12 cellular contexts compared by ENCODE assay signal in the genomic region with DNA sequence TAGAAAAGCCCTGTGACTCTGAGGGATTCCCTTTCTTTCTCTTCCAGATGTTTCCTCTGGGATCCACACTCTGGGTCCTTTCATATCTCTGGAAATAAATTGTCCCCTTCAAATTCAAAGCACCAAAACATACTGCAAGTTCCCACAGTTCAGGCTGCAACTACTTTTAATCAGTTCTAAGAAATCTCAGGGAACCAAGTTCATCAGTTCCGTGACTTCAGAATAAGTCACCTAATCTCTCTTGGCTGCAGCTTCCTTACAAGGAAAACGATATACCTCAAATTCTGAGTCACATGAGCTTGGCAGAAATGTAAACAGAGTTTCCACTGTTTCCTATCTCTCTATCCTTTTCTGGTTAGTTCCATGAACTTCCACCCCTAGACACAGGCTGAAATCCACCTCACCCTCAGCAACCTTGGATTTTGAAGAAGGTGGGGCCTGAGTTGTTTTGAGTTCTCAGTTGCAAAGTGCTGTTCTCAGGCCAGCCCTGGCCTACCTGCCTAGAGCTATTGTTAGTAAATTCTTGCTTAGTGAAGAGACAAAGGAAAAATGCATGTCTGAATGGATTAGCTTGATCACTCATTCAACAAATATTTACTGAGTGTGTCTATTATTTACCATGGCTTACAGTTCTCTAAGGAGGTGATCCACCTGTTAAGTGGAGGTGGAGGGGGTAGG. TPM values are rescaled to one million over a fixed set of nuclear protein-coding genes. Genes with fewer than 3 reads are reported as not detected.
A peak's percentile ranks its signal among the peaks of the same experiment; 100 is the strongest.
DNase-seq lines count a peak whose midpoint lies in the region; ATAC-seq, FAIRE-seq and TF ChIP-seq lines count a peak whose summit lies in the region.
"Had no signal": no experiment of that assay in that cellular context is flagged by ENCODE, and none has a peak within 500 bp of the region (broad histone marks: within the 10 kb centered on the region; RNA-seq: fewer than 3 reads in every experiment).

No MANE protein-coding gene starts in this region.

- peaks cover 9% of the 10 kb centered on the region; the same call in 1 of the 3 replicates for H3K36me3 ChIP-seq in K562 (ENCODE audit: control insufficient read depth, insufficient read depth, low read length)
- H3K36me3 ChIP-seq in kidney epithelial cell (ENCODE audit: control insufficient read depth, insufficient read depth, low read length) = no peaks in the 10 kb centered on the region
- H3K36me3 ChIP-seq in small intestine (ENCODE audit: control insufficient read depth in 2 of 2, insufficient read depth in 2 of 2, low read length in 2 of 2) = no peaks in the 10 kb centered on the region
- no peaks in the 10 kb centered on the region for H3K36me3 ChIP-seq in WERI-Rb-1
- no peaks in the 10 kb centered on the region for H3K36me3 ChIP-seq in gastroesophageal sphincter

- TF ChIP-seq CTCF in K562 (IDR thresholded peaks at IDR 0.05 in 2 of 3, conservative IDR thresholded peaks at IDR 0.05 in 1 of 3; ENCODE audit: insufficient read depth in 2 of 3, low read depth in 1 of 3, low read length in 3 of 3) = no peak
- no peak for TF ChIP-seq CTCF in kidney epithelial cell (IDR thresholded peaks at IDR 0.05; ENCODE audit: insufficient read depth, low read length, poor library complexity, severe bottlenecking)
- TF ChIP-seq CTCF in WERI-Rb-1 (IDR thresholded peaks at IDR 0.05; ENCODE audit: low read depth, low read length) = no peak
- TF ChIP-seq CTCF in gastroesophageal sphincter (IDR thresholded peaks at IDR 0.05) = no peak

- peak overlapping the region; percentile 73 for H2AFZ ChIP-seq in K562 (ENCODE audit: low read depth, low read length)

- FAIRE-seq in K562 (lab: Jason Lieb, UNC) (peak; percentile 84), small intestine (lab: Jason Lieb, UNC) (no peak)
- FAIRE-seq: GM19239 had no signal

- in situ Hi-C loops in K562 (cut with MboI) = no loop called here

- H3K9me1 ChIP-seq in K562 (ENCODE audit: control insufficient read depth, insufficient read depth, low read length) = no peaks in the 10 kb centered on the region

- H3K4me1 ChIP-seq in K562 (replicated peaks in 1 of 2; ENCODE audit: control insufficient read depth in 2 of 2, insufficient read depth in 2 of 2, low read length in 2 of 2) (peaks cover 20 to 79% of the 10 kb centered on the region in 2 experiments), small intestine (ENCODE audit: control insufficient read depth in 2 of 2, insufficient read depth in 1 of 2, low read depth in 1 of 2, low read length in 1 of 2) (no peaks in the 10 kb centered on the region), gastroesophageal sphincter (no peaks in the 10 kb centered on the region)

- peak; percentile 93 for TF ChIP-seq EP300 in K562 (IDR thresholded peaks at IDR 0.05; ENCODE audit: low read length)
- no peak for TF ChIP-seq EP300 in gastroesophageal sphincter (IDR thresholded peaks at IDR 0.05)

- POLR2A ChIA-PET in K562 (lab: Yijun Ruan, JAX) = interaction anchor here (0.6 to 2.0 kb wide), 9 partner anchors 8 to 156 kb away, joined by 3 to 8 read pairs (median 3); no protein-coding TSS in a partner anchor

- no TSS peak for BruUV-seq in K562 (replicated peaks; lab: Mats Ljungman, UMichigan)

- H3K9me3 ChIP-seq in K562 (replicated peaks; ENCODE audit: control insufficient read depth, insufficient read depth, low read depth, low read length) (no peaks in the 10 kb centered on the region), small intestine (ENCODE audit: control insufficient read depth, low read depth) (no peaks in the 10 kb centered on the region), WERI-Rb-1 (ENCODE audit: severe bottlenecking) (no peaks in the 10 kb centered on the region), gastroesophageal sphincter (no peaks in the 10 kb centered on the region)

- DNase-seq in DMS53 treated with DMSO at 0.1 percent for 48 hours (lab: John Stamatoyannopoulos, UW; ENCODE audit: unreplicated experiment) (peak; percentile 99), LHCN-M2 (ENCODE audit: low read depth) (peak; percentile 88), K562 (ENCODE audit: extremely low read depth in 1 of 4, low spot score in 3 of 4) (peak in 2 of 4 experiments; percentile 54 to 79), kidney epithelial cell (ENCODE audit: low read depth) (peak; percentile 55), NAMALWA (ENCODE audit: low spot score) (no peak), small intestine (no peak), WERI-Rb-1 (no peak)
- DNase-seq: activated T-cell treated with anti-CD3 and anti-CD28 coated beads, Interleukin-2, amount 50 U/mL, for 1 hour; GDM1; natural killer cell had no signal

- peak; percentile 4 to 33; a peak in 1 of 4 replicates for TF ChIP-seq RAD21 in K562 (CRISPR knock-in tag; conservative IDR thresholded peaks at IDR 0.05 in 1 of 2, IDR thresholded peaks at IDR 0.05 in 1 of 2)

- intact Hi-C loops in K562 (cut with micrococcal nuclease) = loop anchor here (2.0 to 10.0 kb wide), 3 partner anchors 15 to 187 kb away; no protein-coding TSS in a partner anchor

- WGBS in K562 (ENCODE audit: insufficient coverage, low coverage, missing lambda C conversion rate) = 0% methylated on average over 2 of the region's 2 CpGs
- 27 to 53% (median 35%) methylated on average over 2 of the region's 2 CpGs for WGBS in small intestine, 3 donors
- WGBS in gastroesophageal sphincter (ENCODE audit: low coverage in 1 of 2), 2 donors = 40 to 43% methylated on average over 2 of the region's 2 CpGs

- peak overlapping the region; percentile 33 to 66; a peak in 3 of 4 replicates for H3K9ac ChIP-seq in K562 (ENCODE audit: insufficient read depth in 1 of 2, low read depth in 2 of 2, low read length in 2 of 2)

- H3K4me3 ChIP-seq in K562 = no peak overlapping the region
- no peak overlapping the region for H3K4me3 ChIP-seq in kidney epithelial cell (ENCODE audit: low read depth, low read length)
- no peak overlapping the region for H3K4me3 ChIP-seq in small intestine (ENCODE audit: low read depth in 1 of 2, low read length in 2 of 2)
- no peak overlapping the region for H3K4me3 ChIP-seq in WERI-Rb-1 (ENCODE audit: low read depth, low read length)
- H3K4me3 ChIP-seq in gastroesophageal sphincter = no peak overlapping the region

- no peaks in the 10 kb centered on the region for H4K20me1 ChIP-seq in K562 (replicated peaks; ENCODE audit: control insufficient read depth, insufficient read depth, low read length)

- ATAC-seq in K562 (peak; percentile 58), gastroesophageal sphincter (no peak)
- ATAC-seq: natural killer cell had no signal

- peak overlapping the region; percentile 55 for H3K27ac ChIP-seq in K562 (ENCODE audit: extremely low read depth, low read depth, low read length)
- H3K27ac ChIP-seq in small intestine (ENCODE audit: low read depth in 1 of 2, low read length in 1 of 2) = no peak overlapping the region
- no peak overlapping the region for H3K27ac ChIP-seq in WERI-Rb-1
- no peak overlapping the region for H3K27ac ChIP-seq in gastroesophageal sphincter

- H3K27me3 ChIP-seq in K562 (ENCODE audit: control insufficient read depth in 2 of 2, insufficient read depth in 2 of 2, low read length in 2 of 2) (no peaks in the 10 kb centered on the region), kidney epithelial cell (ENCODE audit: control insufficient read depth, insufficient read depth, low read length) (no peaks in the 10 kb centered on the region), small intestine (ENCODE audit: control insufficient read depth in 2 of 2, insufficient read depth in 2 of 2, low read length in 2 of 2) (no peaks in the 10 kb centered on the region), WERI-Rb-1 (ENCODE audit: insufficient read depth, low read depth, severe bottlenecking) (no peaks in the 10 kb centered on the region), gastroesophageal sphincter (no peaks in the 10 kb centered on the region)

- CTCF ChIA-PET in K562 (lab: Yijun Ruan, JAX; ENCODE audit: low intra/inter-chr PET ratio) = interaction anchor here (1.0 kb wide), 1 partner anchor 15 kb away, joined by 3 read pairs; no protein-coding TSS in a partner anchor

- H3K4me2 ChIP-seq in K562 (ENCODE audit: insufficient read depth, low read length) = peak overlapping the region; percentile 35; the same call in 1 of the 2 replicates

- TF ChIP-seq POLR2A in K562 (conservative IDR thresholded peaks at IDR 0.05) (no peak), gastroesophageal sphincter (IDR thresholded peaks at IDR 0.05) (no peak)

- H3K79me2 ChIP-seq in K562 (ENCODE audit: control insufficient read depth, insufficient read depth, low read length) = peaks cover 72% of the 10 kb centered on the region

TF ChIP-seq in K562, 482 proteins besides CTCF, POLR2A, EP300 and RAD21 (continues in another document):
- TF ChIP-seq SETDB1 (IDR thresholded peaks at IDR 0.05; ENCODE audit: low read length) (no peak), CBX5 (IDR thresholded peaks at IDR 0.05; ENCODE audit: borderline replicate concordance, low read depth) (no peak), FOXK2 (conservative IDR thresholded peaks at IDR 0.05 in 1 of 2, IDR thresholded peaks at IDR 0.05 in 1 of 2; ENCODE audit: low read depth in 2 of 2) (peak; percentile 96 to 98), ZNF324 (CRISPR knock-in tag; IDR thresholded peaks at IDR 0.05) (no peak), TCFL5 (CRISPR knock-in tag; conservative IDR thresholded peaks at IDR 0.05) (no peak), ZBTB8A (IDR thresholded peaks at IDR 0.05; ENCODE audit: partially characterized antibody) (no peak)

RNA-seq across cellular contexts. Expression of gene IL6, which starts 59.3 kb away (rescaled TPM):
- total RNA-seq in LHCN-M2 (2014; rRNA removed) (1.7 TPM in 1 of 2 replicates, not detected in the other), K562 (2014; rRNA removed) (1.1 and 1.2 TPM in 2 replicates), K562 (2014; rRNA removed; fragmentation: Illumina TruSeq; extraction: Trizol) (1.3 and 1.5 TPM in 2 replicates), K562 (2015; rRNA removed; fragmentation: Illumina TruSeq; extraction: Trizol) (0.68 and 0.76 TPM in 2 replicates), K562 (2021) (0.94 and 1.5 TPM in 2 replicates), kidney epithelial cell (8.5 and 16.2 TPM in 2 replicates), gastroesophageal sphincter (10 to 100 TPM in 1 of 4 donors, under 1 TPM in 1, not detected in 2; 0.85 to 27.9 TPM)
- polyA plus RNA-seq in LHCN-M2 (2012) = 1.9 TPM
- 5.2 and 5.4 TPM in 2 replicates for total RNA-seq in K562 (2011; cell fraction: chromatin; rRNA removed; ENCODE audit: low replicate concordance)
- total RNA-seq in K562 (2011; cell fraction: nucleolus; rRNA removed) = 2.2 and 6.7 TPM in 2 replicates
- total RNA-seq in K562 (2011; cell fraction: nucleoplasm; rRNA removed) = 1.9 and 7.3 TPM in 2 replicates
- polyA plus RNA-seq in K562 (2011; rRNA removed) (1.2 and 1.6 TPM in 2 replicates), K562 (2014; fragmentation: Illumina TruSeq; extraction: Trizol) (2.0 and 2.2 TPM in 2 replicates), K562 (2014; fragmentation: Nextera tagmentation; extraction: Ambion mirVana) (1 to 10 TPM; 1.5 to 2.9 TPM), K562 (2014; rRNA removed) (1.2 and 2.2 TPM in 2 replicates), small intestine (1 to 10 TPM in 2 of 3 donors, not detected in 1; 2.2 to 4.9 TPM)
- polyA plus RNA-seq in K562 (2011; cell fraction: cytosol; rRNA removed) = 0.48 and 0.63 TPM in 2 replicates
- 3.0 and 4.2 TPM in 2 replicates for polyA plus RNA-seq in K562 (2011; cell fraction: nucleus; rRNA removed)
- polyA plus RNA-seq in K562 (2012) = 1.1 and 2.5 TPM in 2 replicates
- 0.57 and 1.1 TPM in 2 replicates for polyA minus RNA-seq in K562 (2011; rRNA and poly(A)+ RNA removed)
- 1.4 and 1.5 TPM in 2 replicates for polyA minus RNA-seq in K562 (2011; cell fraction: cytosol; rRNA and poly(A)+ RNA removed)
- 2.4 TPM in 2 replicates for polyA minus RNA-seq in K562 (2011; cell fraction: nucleus; rRNA and poly(A)+ RNA removed)

Comparison
In these comparisons a context has a peak if more than half of its experiments do, and no peak if none do; other contexts are left out.
1. DNase-seq: peak in DMS53 treated with DMSO at 0.1 percent for 48 hours (single experiment), LHCN-M2 (single experiment) and kidney epithelial cell (single experiment); none in NAMALWA (single experiment), small intestine (single experiment) and WERI-Rb-1 (single experiment).